In the genomic region with DNA sequence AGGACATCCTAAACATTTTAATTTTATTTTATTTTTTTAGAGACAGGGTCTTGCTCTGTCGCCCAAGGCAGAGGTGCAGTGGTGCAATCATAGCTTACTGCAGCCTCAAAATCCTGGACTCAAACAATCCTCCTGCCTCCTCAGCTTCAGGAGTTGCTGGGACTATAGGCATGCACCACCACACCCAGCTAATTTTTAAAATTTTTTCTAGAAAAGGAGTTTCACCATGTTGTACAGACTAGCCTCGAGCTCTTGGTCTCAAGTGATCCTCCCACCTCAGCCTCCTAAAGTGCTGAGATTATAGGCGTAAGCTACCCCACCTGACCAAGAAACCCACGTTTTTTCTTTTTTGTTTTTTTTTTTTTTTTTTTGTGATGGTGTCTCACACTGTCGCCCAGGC, we compare ENCODE assay signal across 25 cellular contexts. TPM values are rescaled to one million over a fixed set of nuclear protein-coding genes. Genes with fewer than 3 reads are reported as not detected.
DNase-seq lines count a peak whose midpoint lies in the region; ATAC-seq, FAIRE-seq and TF ChIP-seq lines count a peak whose summit lies in the region.
"Had no signal": no experiment of that assay in that cellular context is flagged by ENCODE, and none has a peak within 500 bp of the region (broad histone marks: within the 10 kb centered on the region; RNA-seq: fewer than 3 reads in every experiment).

No MANE protein-coding gene starts in this region.

- no peak overlapping the region for H2BK5ac ChIP-seq in trophoblast cell (ENCODE audit: low read depth, low read length, poor library complexity)

- H3K4me3 ChIP-seq in OCI-LY3 (ENCODE audit: low read length), result no peak overlapping the region
- no peak overlapping the region for H3K4me3 ChIP-seq in K562
- H3K4me3 ChIP-seq in trophoblast cell (ENCODE audit: low read depth, low read length), result no peak overlapping the region
- H3K4me3 ChIP-seq: BLaER1, GM12878 had no signal

- WGBS in K562 (ENCODE audit: insufficient coverage, low coverage, missing lambda C conversion rate), result 67% methylated on average over 5 of the region's 5 CpGs
- WGBS in trophoblast cell (ENCODE audit: extremely low coverage, insufficient coverage, insufficient read length), result no CpG with 5 or more reads among the region's 5 CpGs

- H3K9me3 ChIP-seq in OCI-LY3 (ENCODE audit: insufficient read depth, low read length), result no peaks in the 10 kb centered on the region
- H3K9me3 ChIP-seq in T-helper 17 cell (ENCODE audit: control insufficient read depth, low read length, poor library complexity, severe bottlenecking), result no peaks in the 10 kb centered on the region
- H3K9me3 ChIP-seq in K562 (replicated peaks; ENCODE audit: control insufficient read depth, insufficient read depth, low read depth, low read length), result no peaks in the 10 kb centered on the region
- H3K9me3 ChIP-seq in trophoblast cell (ENCODE audit: insufficient read depth, low read depth, low read length), result no peaks in the 10 kb centered on the region
- H3K9me3 ChIP-seq: BE2C, BLaER1 had no signal

- FAIRE-seq in K562 (lab: Jason Lieb, UNC), result no peak
- FAIRE-seq: A204.1, G401.6, GM12878, GM12892, GM18507 had no signal

- peak overlapping the region; percentile 88 for H3K27ac Mint-ChIP-seq in T-helper 17 cell

- H3K4me1 Mint-ChIP-seq in T-helper 17 cell, result peaks cover 15% of the 10 kb centered on the region

- no peak overlapping the region for H3K9ac ChIP-seq in OCI-LY3 (ENCODE audit: low read length)
- no peak overlapping the region for H3K9ac ChIP-seq in K562 (ENCODE audit: insufficient read depth in 1 of 2, low read depth in 2 of 2, low read length in 2 of 2)
- H3K9ac ChIP-seq in trophoblast cell (ENCODE audit: low read length), result no peak overlapping the region
- H3K9ac ChIP-seq: BLaER1 had no signal

- TF ChIP-seq EP300 in K562 (IDR thresholded peaks at IDR 0.05; ENCODE audit: low read length), result no peak

- H3K36me3 ChIP-seq in OCI-LY3 (replicated peaks; ENCODE audit: low read depth, low read length) (no peaks in the 10 kb centered on the region), K562 (ENCODE audit: control insufficient read depth, insufficient read depth, low read length) (no peaks in the 10 kb centered on the region), trophoblast cell (ENCODE audit: control insufficient read depth in 1 of 2, insufficient read depth in 2 of 2, low read length in 2 of 2) (no peaks in the 10 kb centered on the region)
- H3K36me3 ChIP-seq: BE2C, BLaER1 had no signal

- H4K91ac ChIP-seq in trophoblast cell (ENCODE audit: low read depth, low read length), result peak overlapping the region; percentile 4

- ATAC-seq in T-helper 17 cell (no peak), K562 (no peak)
- ATAC-seq: GM12878 had no signal

- DNase-seq in T-helper 17 cell (no peak), K562 (ENCODE audit: extremely low read depth in 1 of 4, low spot score in 3 of 4) (no peak), trophoblast cell (peak; percentile 77 to 88), GDM1 (lab: John Stamatoyannopoulos, UW) (no peak), NCI-H1092 treated with DMSO at 0.1 percent for 48 hours (lab: John Stamatoyannopoulos, UW) (no peak)
- no peak for DNase-seq in stimulated activated CD4-positive, alpha-beta T cell treated with anti-CD3 and anti-CD28 coated beads, Interleukin-4, amount 100 ng/mL, for 24 hours
- DNase-seq: 8988T; ACHN; C1 segment of cervical spinal cord; CD4-positive, alpha-beta memory T cell; CD4-positive, CD25-positive, alpha-beta regulatory T cell; CD8-positive, alpha-beta memory T cell; COR-L47; DMS 273 treated with DMSO at 0.1 percent for 48 hours; DMS153; DMS79 treated with DMSO at 0.1 percent for 48 hours had no signal

- TF ChIP-seq POLR2A in K562 (conservative IDR thresholded peaks at IDR 0.05), result no peak

- H3K4ac ChIP-seq in trophoblast cell (ENCODE audit: low read depth, low read length), result no peak overlapping the region

- no peak overlapping the region for H3K4me3 Mint-ChIP-seq in T-helper 17 cell
- H3K4me3 Mint-ChIP-seq: CD14-positive monocyte had no signal

- H3K9me1 ChIP-seq in K562 (ENCODE audit: control insufficient read depth, insufficient read depth, low read length), result no peaks in the 10 kb centered on the region

- no TSS peak for BruUV-seq in K562 (replicated peaks; lab: Mats Ljungman, UMichigan)

- no peak for TF ChIP-seq RAD21 in K562 (CRISPR knock-in tag; conservative IDR thresholded peaks at IDR 0.05 in 1 of 2, IDR thresholded peaks at IDR 0.05 in 1 of 2)

- H2AK5ac ChIP-seq in trophoblast cell (ENCODE audit: low read length), result no peak overlapping the region

- no peak overlapping the region for H2BK12ac ChIP-seq in trophoblast cell (ENCODE audit: low read length)

- no peak overlapping the region for H3K23ac ChIP-seq in trophoblast cell (ENCODE audit: low read length)

- no peak for TF ChIP-seq CTCF in OCI-LY3 (IDR thresholded peaks at IDR 0.05; ENCODE audit: low read depth, low read length)
- no peak for TF ChIP-seq CTCF in K562 (IDR thresholded peaks at IDR 0.05 in 2 of 3, conservative IDR thresholded peaks at IDR 0.05 in 1 of 3; ENCODE audit: insufficient read depth in 2 of 3, low read depth in 1 of 3, low read length in 3 of 3)

- no peak overlapping the region for H3K18ac ChIP-seq in trophoblast cell (ENCODE audit: low read length)

- in situ Hi-C loops in K562 (cut with MboI), result no loop called here

- H3K14ac ChIP-seq in trophoblast cell (ENCODE audit: low read length), result no peak overlapping the region

- H3K27me3 ChIP-seq in OCI-LY3 (ENCODE audit: low read depth, low read length) (no peaks in the 10 kb centered on the region), K562 (ENCODE audit: control insufficient read depth in 2 of 2, insufficient read depth in 2 of 2, low read length in 2 of 2) (no peaks in the 10 kb centered on the region), trophoblast cell (ENCODE audit: insufficient read depth, low read length) (no peaks in the 10 kb centered on the region)
- H3K27me3 ChIP-seq: BE2C, BLaER1 had no signal

- no peaks in the 10 kb centered on the region for H3K36me3 Mint-ChIP-seq in T-helper 17 cell (ENCODE audit: low read depth)
- H3K36me3 Mint-ChIP-seq: CD14-positive monocyte; CD4-positive, alpha-beta memory T cell; CD4-positive, CD25-positive, alpha-beta regulatory T cell; CD8-positive, alpha-beta memory T cell had no signal

- H3K27me3 Mint-ChIP-seq in T-helper 17 cell, result no peaks in the 10 kb centered on the region
- H3K27me3 Mint-ChIP-seq: CD4-positive, alpha-beta memory T cell had no signal

- H3K4me2 ChIP-seq in OCI-LY3 (ENCODE audit: low read length), result 0 out of 2 replicates have a peak overlapping the region, but pooled peaks have one; percentile 24
- H3K4me2 ChIP-seq in K562 (ENCODE audit: insufficient read depth, low read length), result no peak overlapping the region
- no peak overlapping the region for H3K4me2 ChIP-seq in trophoblast cell (ENCODE audit: low read length)

- no peak overlapping the region for H4K12ac ChIP-seq in trophoblast cell (ENCODE audit: low read depth, low read length)

- H4K20me1 ChIP-seq in OCI-LY3 (ENCODE audit: insufficient read depth, low read length), result no peaks in the 10 kb centered on the region
- H4K20me1 ChIP-seq in K562 (replicated peaks; ENCODE audit: control insufficient read depth, insufficient read depth, low read length), result no peaks in the 10 kb centered on the region
- H4K20me1 ChIP-seq: BLaER1 had no signal

- no peak overlapping the region for H2AFZ ChIP-seq in OCI-LY3 (ENCODE audit: low read depth, low read length)
- peak overlapping the region; percentile 78 for H2AFZ ChIP-seq in K562 (ENCODE audit: low read depth, low read length)
- no peak overlapping the region for H2AFZ ChIP-seq in trophoblast cell (ENCODE audit: insufficient read depth, low read length, poor library complexity)

- H3K79me2 ChIP-seq in OCI-LY3 (ENCODE audit: low read length), result no peaks in the 10 kb centered on the region
- H3K79me2 ChIP-seq in K562 (ENCODE audit: control insufficient read depth, insufficient read depth, low read length), result no peaks in the 10 kb centered on the region
- H3K79me2 ChIP-seq in trophoblast cell (ENCODE audit: control insufficient read depth, insufficient read depth, low read length, poor library complexity), result no peaks in the 10 kb centered on the region

- no peaks in the 10 kb centered on the region for H3K79me1 ChIP-seq in trophoblast cell (ENCODE audit: low read length)

- POLR2A ChIA-PET in K562 (lab: Yijun Ruan, JAX), result interaction anchor here (0.9 to 1.0 kb wide), 2 partner anchors 38 to 270 kb away, joined by 3 to 4 read pairs; partner anchors contain the start of gene B3GALT4

- intact Hi-C loops in K562 (cut with micrococcal nuclease), result no loop called here

- H4K8ac ChIP-seq in trophoblast cell (ENCODE audit: low read depth, low read length), result no peak overlapping the region

- no peaks in the 10 kb centered on the region for H3K4me1 ChIP-seq in OCI-LY3 (ENCODE audit: low read length)
- H3K4me1 ChIP-seq in K562 (replicated peaks in 1 of 2; ENCODE audit: control insufficient read depth in 2 of 2, insufficient read depth in 2 of 2, low read length in 2 of 2), result peaks cover 4 to 8% of the 10 kb centered on the region in 2 experiments; a peak in 3 of 5 replicates
- peaks cover 2 to 5% of the 10 kb centered on the region in 2 experiments for H3K4me1 ChIP-seq in trophoblast cell (ENCODE audit: control insufficient read depth in 1 of 2, insufficient read depth in 2 of 2, low read length in 2 of 2)

- no peak overlapping the region for H3K27ac ChIP-seq in OCI-LY3 (ENCODE audit: low read length)
- no peak overlapping the region for H3K27ac ChIP-seq in K562 (ENCODE audit: extremely low read depth, low read depth, low read length)
- no peak overlapping the region for H3K27ac ChIP-seq in trophoblast cell (ENCODE audit: low read depth, low read length)
- H3K27ac ChIP-seq: BLaER1 had no signal

- CTCF ChIA-PET in K562 (lab: Yijun Ruan, JAX; ENCODE audit: low intra/inter-chr PET ratio), result no interaction called here

- no peak overlapping the region for H2BK120ac ChIP-seq in trophoblast cell (ENCODE audit: insufficient read depth, low read length, poor library complexity)

RNA-seq across cellular contexts. Expression of gene BAK1, which starts 33.3 kb away (rescaled TPM):
- total RNA-seq in T-helper 17 cell, result 10 to 100 TPM; 27.7 to 34.6 TPM
- 5.4 and 22.3 TPM in 2 replicates for total RNA-seq in K562 (2011; cell fraction: chromatin; rRNA removed; ENCODE audit: low replicate concordance)
- total RNA-seq in K562 (2011; cell fraction: nucleolus; rRNA removed), result 18.4 and 20.8 TPM in 2 replicates
- total RNA-seq in K562 (2011; cell fraction: nucleoplasm; rRNA removed), result 18.6 and 21.4 TPM in 2 replicates
- 11.5 and 14.8 TPM in 2 replicates for total RNA-seq in K562 (2014; rRNA removed)
- 14.4 and 16.5 TPM in 2 replicates for total RNA-seq in K562 (2014; rRNA removed; fragmentation: Illumina TruSeq; extraction: Trizol)
- 24.6 and 26.0 TPM in 2 replicates for total RNA-seq in K562 (2015; rRNA removed; fragmentation: Illumina TruSeq; extraction: Trizol)
- total RNA-seq in K562 (2021), result 28.2 and 30.7 TPM in 2 replicates
- polyA plus RNA-seq in K562 (2011; rRNA removed), result 18.9 and 22.7 TPM in 2 replicates
- 27.6 and 36.1 TPM in 2 replicates for polyA plus RNA-seq in K562 (2011; cell fraction: cytosol; rRNA removed)
- 19.6 and 25.1 TPM in 2 replicates for polyA plus RNA-seq in K562 (2011; cell fraction: nucleus; rRNA removed)
- 23.7 and 26.4 TPM in 2 replicates for polyA plus RNA-seq in K562 (2012)
- 23.7 and 28.2 TPM in 2 replicates for polyA plus RNA-seq in K562 (2014; fragmentation: Illumina TruSeq; extraction: Trizol)
- polyA plus RNA-seq in K562 (2014; fragmentation: Nextera tagmentation; extraction: Ambion mirVana), result 1 to 10 TPM; 5.4 to 9.7 TPM
- polyA plus RNA-seq in K562 (2014; rRNA removed), result 24.1 and 26.2 TPM in 2 replicates
- 12.4 and 16.0 TPM in 2 replicates for polyA minus RNA-seq in K562 (2011; rRNA and poly(A)+ RNA removed)
- polyA minus RNA-seq in K562 (2011; cell fraction: cytosol; rRNA and poly(A)+ RNA removed), result 16.0 and 18.0 TPM in 2 replicates
- polyA minus RNA-seq in K562 (2011; cell fraction: nucleus; rRNA and poly(A)+ RNA removed), result 5.7 and 7.8 TPM in 2 replicates
- 10.7 TPM in 2 replicates for polyA plus RNA-seq in trophoblast cell (2013)

Comparison
In these comparisons a context has a peak if more than half of its experiments do, and no peak if none do; other contexts are left out.
1. DNase-seq: peak in trophoblast cell (2 of 2); none in T-helper 17 cell (0 of 3), K562 (0 of 4), stimulated activated CD4-positive, alpha-beta T cell treated with anti-CD3 and anti-CD28 coated beads, Interleukin-4, amount 100 ng/mL, for 24 hours (single experiment), GDM1 (single experiment) and NCI-H1092 treated with DMSO at 0.1 percent for 48 hours (single experiment).